Comparison of ENCODE assay signal across 1 cellular context in the genomic region with DNA sequence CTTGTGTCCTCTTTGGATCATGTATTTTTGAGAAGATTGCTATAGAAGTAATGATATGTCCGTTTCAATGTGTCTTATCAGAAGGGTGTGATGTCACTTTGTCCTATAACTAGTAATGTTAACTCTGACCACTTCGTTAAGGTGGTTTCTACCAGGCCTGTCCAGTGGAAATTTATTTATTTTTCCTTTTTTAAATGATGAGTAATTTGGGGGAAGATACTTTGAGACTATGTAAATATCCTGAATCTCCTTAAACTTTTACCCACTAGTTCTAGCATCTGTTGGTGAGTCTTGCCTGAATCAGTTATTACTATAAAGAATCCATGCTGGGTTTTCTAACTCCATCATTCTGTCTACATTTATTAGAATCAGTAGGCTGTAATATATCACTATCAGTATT.
TF ChIP-seq lines count a peak whose summit lies in the region.

No MANE protein-coding gene starts in this region.

TF ChIP-seq in IMR-90, 13 proteins besides CTCF, POLR2A, EP300 and RAD21:
- TF ChIP-seq RFX5 (IDR thresholded peaks at IDR 0.05; ENCODE audit: low read depth, low read length): no peak
- TF ChIP-seq, protein P1, sequence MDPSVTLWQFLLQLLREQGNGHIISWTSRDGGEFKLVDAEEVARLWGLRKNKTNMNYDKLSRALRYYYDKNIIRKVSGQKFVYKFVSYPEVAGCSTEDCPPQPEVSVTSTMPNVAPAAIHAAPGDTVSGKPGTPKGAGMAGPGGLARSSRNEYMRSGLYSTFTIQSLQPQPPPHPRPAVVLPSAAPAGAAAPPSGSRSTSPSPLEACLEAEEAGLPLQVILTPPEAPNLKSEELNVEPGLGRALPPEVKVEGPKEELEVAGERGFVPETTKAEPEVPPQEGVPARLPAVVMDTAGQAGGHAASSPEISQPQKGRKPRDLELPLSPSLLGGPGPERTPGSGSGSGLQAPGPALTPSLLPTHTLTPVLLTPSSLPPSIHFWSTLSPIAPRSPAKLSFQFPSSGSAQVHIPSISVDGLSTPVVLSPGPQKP (IDR thresholded peaks at IDR 0.05; ENCODE audit: borderline replicate concordance, low read depth, low read length): no peak
- no peak for TF ChIP-seq MXI1 (IDR thresholded peaks at IDR 0.05; ENCODE audit: borderline replicate concordance, low read depth, low read length)
- TF ChIP-seq, protein P2, sequence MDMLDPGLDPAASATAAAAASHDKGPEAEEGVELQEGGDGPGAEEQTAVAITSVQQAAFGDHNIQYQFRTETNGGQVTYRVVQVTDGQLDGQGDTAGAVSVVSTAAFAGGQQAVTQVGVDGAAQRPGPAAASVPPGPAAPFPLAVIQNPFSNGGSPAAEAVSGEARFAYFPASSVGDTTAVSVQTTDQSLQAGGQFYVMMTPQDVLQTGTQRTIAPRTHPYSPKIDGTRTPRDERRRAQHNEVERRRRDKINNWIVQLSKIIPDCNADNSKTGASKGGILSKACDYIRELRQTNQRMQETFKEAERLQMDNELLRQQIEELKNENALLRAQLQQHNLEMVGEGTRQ (IDR thresholded peaks at IDR 0.05; ENCODE audit: low read depth, low read length): no peak
- TF ChIP-seq CHD1 (IDR thresholded peaks at IDR 0.05; ENCODE audit: low read depth, low read length): no peak
- TF ChIP-seq NFE2L2 (IDR thresholded peaks at IDR 0.05; ENCODE audit: low read depth, low read length): no peak
- TF ChIP-seq MAFK (IDR thresholded peaks at IDR 0.05; ENCODE audit: low read depth, low read length): no peak
- no peak for TF ChIP-seq RCOR1 (IDR thresholded peaks at IDR 0.05; ENCODE audit: insufficient replicate concordance, low read length)
- no peak for TF ChIP-seq CEBPB (IDR thresholded peaks at IDR 0.05; ENCODE audit: low read depth, low read length)
- no peak for TF ChIP-seq SMC3 (IDR thresholded peaks at IDR 0.05; ENCODE audit: low read depth, low read length)
- no peak for TF ChIP-seq MAZ (IDR thresholded peaks at IDR 0.05; ENCODE audit: borderline replicate concordance, low read depth, low read length)
- no peak for TF ChIP-seq BHLHE40 (IDR thresholded peaks at IDR 0.05; ENCODE audit: low read depth, low read length)
- no peak for TF ChIP-seq FOS (IDR thresholded peaks at IDR 0.05; ENCODE audit: low read depth, low read length)
TF ChIP-seq in IMR-90: peak in this region for 0.
